ENCODE assay signal across 24 cellular contexts in the genomic region with DNA sequence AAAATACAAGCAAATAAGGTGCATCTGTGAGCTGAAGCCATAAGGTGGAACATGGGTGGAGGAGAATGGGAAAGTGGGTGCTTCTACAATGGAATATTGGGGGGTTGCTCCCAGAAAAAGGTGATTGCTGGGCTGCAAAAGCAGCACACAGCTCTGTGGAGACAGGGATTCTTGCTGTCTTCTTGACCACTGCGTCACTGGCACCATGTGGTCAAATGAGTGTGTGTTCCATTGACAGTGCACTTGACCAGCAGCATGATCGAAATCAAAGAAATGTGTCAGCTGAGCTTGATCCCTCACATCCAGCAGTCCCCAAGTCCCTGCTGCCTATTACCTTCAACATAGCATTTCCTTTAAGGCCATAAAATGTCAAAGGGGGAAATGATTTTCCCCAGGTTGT. TPM values are rescaled to one million over a fixed set of nuclear protein-coding genes. Genes with fewer than 3 reads are reported as not detected.
DNase-seq lines count a peak whose midpoint lies in the region; ATAC-seq and TF ChIP-seq lines count a peak whose summit lies in the region.
"Had no signal": no experiment of that assay in that cellular context is flagged by ENCODE, and none has a peak within 500 bp of the region (broad histone marks: within the 10 kb centered on the region; RNA-seq: fewer than 3 reads in every experiment).

No MANE protein-coding gene starts in this region.

- H3K36me3 Mint-ChIP-seq in osteocyte (ENCODE audit: unreplicated experiment), result no peaks in the 10 kb centered on the region
- H3K36me3 Mint-ChIP-seq: CD14-positive monocyte; CD4-positive, alpha-beta memory T cell; CD4-positive, CD25-positive, alpha-beta regulatory T cell; CD8-positive, alpha-beta memory T cell had no signal

- no peak for TF ChIP-seq EP300 in gastroesophageal sphincter (IDR thresholded peaks at IDR 0.05)

- WGBS in gastroesophageal sphincter (ENCODE audit: low coverage in 1 of 2), 2 donors, result 92 to 100% methylated on average over 1 to 2 of the region's 2 CpGs

- H3K4me1 Mint-ChIP-seq in osteocyte (ENCODE audit: unreplicated experiment), result no peaks in the 10 kb centered on the region
- H3K4me1 Mint-ChIP-seq: CD14-positive monocyte; CD4-positive, alpha-beta memory T cell; CD4-positive, CD25-positive, alpha-beta regulatory T cell; CD8-positive, alpha-beta memory T cell had no signal

- intact Hi-C loops in colonic mucosa (cut with DNase I), result no loop called here

- H3K27ac ChIP-seq in colonic mucosa (no peak overlapping the region), gastroesophageal sphincter (no peak overlapping the region)
- H3K27ac ChIP-seq: BLaER1 had no signal

- no peaks in the 10 kb centered on the region for H3K27me3 ChIP-seq in colonic mucosa
- no peaks in the 10 kb centered on the region for H3K27me3 ChIP-seq in gastroesophageal sphincter
- H3K27me3 ChIP-seq: BE2C, BLaER1 had no signal

- ATAC-seq in GM18520 (IDR thresholded peaks at IDR 0.05; ENCODE audit: unreplicated experiment) (no peak), gastroesophageal sphincter (no peak)
- ATAC-seq: GM12878 had no signal

- peaks cover 13% of the 10 kb centered on the region for H3K9me3 Mint-ChIP-seq in osteocyte (ENCODE audit: unreplicated experiment)

- no peak for TF ChIP-seq POLR2A in gastroesophageal sphincter (IDR thresholded peaks at IDR 0.05)

- TF ChIP-seq CTCF in osteocyte (IDR thresholded peaks at IDR 0.05) (no peak), colonic mucosa (IDR thresholded peaks at IDR 0.05) (no peak), gastroesophageal sphincter (IDR thresholded peaks at IDR 0.05) (no peak)

- H3K27me3 Mint-ChIP-seq in osteocyte (ENCODE audit: unreplicated experiment), result no peaks in the 10 kb centered on the region
- H3K27me3 Mint-ChIP-seq: CD4-positive, CD25-positive, alpha-beta regulatory T cell; CD8-positive, alpha-beta memory T cell had no signal

- no peak overlapping the region for H3K27ac Mint-ChIP-seq in osteocyte (ENCODE audit: unreplicated experiment)
- H3K27ac Mint-ChIP-seq: CD4-positive, alpha-beta memory T cell; CD4-positive, CD25-positive, alpha-beta regulatory T cell; CD8-positive, alpha-beta memory T cell had no signal

- H3K36me3 ChIP-seq in colonic mucosa, result no peaks in the 10 kb centered on the region
- H3K36me3 ChIP-seq in gastroesophageal sphincter, result peaks cover 0 to 15% of the 10 kb centered on the region in 2 donors
- H3K36me3 ChIP-seq: BE2C, BLaER1 had no signal

- DNase-seq in ecto neural progenitor cell (ENCODE audit: low spot score) (peak; percentile 15), osteocyte (ENCODE audit: extremely low spot score, unreplicated experiment) (peak; percentile 53), colonic mucosa (no peak)
- DNase-seq: 8988T; ACHN; BE2C; CD4-positive, alpha-beta memory T cell; CD4-positive, CD25-positive, alpha-beta regulatory T cell; CD8-positive, alpha-beta memory T cell; COR-L47; DMS 273 treated with DMSO at 0.1 percent for 48 hours; DMS153; DMS53; DMS79; DND-41; EL; GDM1 had no signal

- H3K9me3 ChIP-seq in colonic mucosa (no peaks in the 10 kb centered on the region), gastroesophageal sphincter (peaks cover 0 to 11% (median 0%) of the 10 kb centered on the region in 3 donors)
- H3K9me3 ChIP-seq: BE2C had no signal

- H3K9ac ChIP-seq in colonic mucosa (ENCODE audit: low read depth in 2 of 2, low read length in 2 of 2), result no peak overlapping the region
- H3K9ac ChIP-seq: BLaER1 had no signal

- H3K4me3 ChIP-seq in colonic mucosa, result no peak overlapping the region
- no peak overlapping the region for H3K4me3 ChIP-seq in gastroesophageal sphincter
- H3K4me3 ChIP-seq: BLaER1, GM12878 had no signal

- H3K4me1 ChIP-seq in colonic mucosa (no peaks in the 10 kb centered on the region), gastroesophageal sphincter (no peaks in the 10 kb centered on the region)
- H3K4me1 ChIP-seq: BE2C, BLaER1 had no signal

- H3K4me3 Mint-ChIP-seq in osteocyte (ENCODE audit: unreplicated experiment), result no peak overlapping the region
- H3K4me3 Mint-ChIP-seq: CD14-positive monocyte; CD4-positive, alpha-beta memory T cell; CD4-positive, CD25-positive, alpha-beta regulatory T cell; CD8-positive, alpha-beta memory T cell had no signal

RNA-seq across cellular contexts. Expression of a gene that starts 56.2 kb away (rescaled TPM):
- total RNA-seq in osteocyte, result not detected in 2 replicates
- not detected for total RNA-seq in colonic mucosa
- total RNA-seq in gastroesophageal sphincter, result under 1 TPM in 1 of 4 donors, not detected in 3; 0.02 TPM
- total RNA-seq: A673; CD4-positive, alpha-beta memory T cell; CD4-positive, CD25-positive, alpha-beta regulatory T cell; CD8-positive, alpha-beta memory T cell; G401 had no signal
